13 cellular contexts compared by ENCODE assay signal in genomic region chr19:19541572-19541971, GRCh38. TPM values are rescaled to one million over a fixed set of nuclear protein-coding genes. Genes with fewer than 3 reads are reported as not detected.
DNase-seq lines count a peak whose midpoint lies in the region; ATAC-seq and TF ChIP-seq lines count a peak whose summit lies in the region.
"Had no signal": no experiment of that assay in that cellular context is flagged by ENCODE, and none has a peak within 500 bp of the region (broad histone marks: within the 10 kb centered on the region; RNA-seq: fewer than 3 reads in every experiment).

No MANE protein-coding gene starts in this region.

- no peaks in the 10 kb centered on the region for H3K27me3 ChIP-seq in HL-60 (ENCODE audit: insufficient read depth, poor library complexity, severe bottlenecking)
- peaks cover 4% of the 10 kb centered on the region for H3K27me3 ChIP-seq in mammary epithelial cell (ENCODE audit: insufficient read depth, low read length)
- H3K27me3 ChIP-seq in neuronal stem cell (ENCODE audit: control insufficient read depth in 3 of 3, insufficient read depth in 3 of 3, low read depth in 1 of 3, low read length in 3 of 3): peaks cover 0 to 25% (median 0%) of the 10 kb centered on the region in 3 experiments
- no peaks in the 10 kb centered on the region for H3K27me3 ChIP-seq in WERI-Rb-1 (ENCODE audit: insufficient read depth, low read depth, severe bottlenecking)

- CTCF ChIA-PET in mammary epithelial cell (lab: Charles Lee; ENCODE audit: low non-redundant PET): no interaction called here

- H3K36me3 ChIP-seq in mammary epithelial cell (ENCODE audit: insufficient read depth, low read length) (no peaks in the 10 kb centered on the region), neuronal stem cell (replicated peaks in 1 of 2; ENCODE audit: control insufficient read depth in 2 of 2, insufficient read depth in 2 of 2, low read length in 2 of 2) (no peaks in the 10 kb centered on the region), WERI-Rb-1 (no peaks in the 10 kb centered on the region)
- H3K36me3 ChIP-seq: heart right ventricle, right atrium auricular region had no signal

- peak overlapping the region; percentile 38 for H3K14ac ChIP-seq in neuronal stem cell (ENCODE audit: low read length)

- no peak overlapping the region for H2BK120ac ChIP-seq in neuronal stem cell (ENCODE audit: low read depth, low read length)

- H2BK5ac ChIP-seq in neuronal stem cell (ENCODE audit: low read length): no peak overlapping the region

- H3K79me2 ChIP-seq in mammary epithelial cell (ENCODE audit: insufficient read depth, low read length): no peaks in the 10 kb centered on the region

- H2BK12ac ChIP-seq in neuronal stem cell (ENCODE audit: low read length): no peak overlapping the region

- H3K9ac ChIP-seq in mammary epithelial cell (ENCODE audit: insufficient read depth, low read length) (no peak overlapping the region), neuronal stem cell (ENCODE audit: low read depth, low read length, poor library complexity) (no peak overlapping the region)

- peaks cover 2% of the 10 kb centered on the region for H3K79me1 ChIP-seq in neuronal stem cell (ENCODE audit: low read depth, low read length)

- ATAC-seq in GM19455 (IDR thresholded peaks at IDR 0.05; ENCODE audit: unreplicated experiment): no peak

- no TSS peak for BruUV-seq in mammary epithelial cell (replicated peaks; lab: Mats Ljungman, UMichigan)

- intact Hi-C loops in mammary epithelial cell (cut with micrococcal nuclease): no loop called here

- H2AK5ac ChIP-seq in neuronal stem cell (ENCODE audit: low read depth, low read length): peak overlapping the region; percentile 63

- H3K9me3 ChIP-seq in mammary epithelial cell (replicated peaks; ENCODE audit: insufficient read depth, low read length): no peaks in the 10 kb centered on the region
- H3K9me3 ChIP-seq in neuronal stem cell (replicated peaks in 1 of 2; ENCODE audit: control insufficient read depth in 2 of 2, insufficient read depth in 1 of 2, low read depth in 1 of 2, low read length in 2 of 2): peaks cover 0 to 1% of the 10 kb centered on the region in 2 donors
- no peaks in the 10 kb centered on the region for H3K9me3 ChIP-seq in WERI-Rb-1 (ENCODE audit: severe bottlenecking)
- H3K9me3 ChIP-seq: heart right ventricle, right atrium auricular region had no signal

- dilution Hi-C loops in mammary epithelial cell (cut with HindIII; ENCODE audit: low sequenced_read_pairs): no loop called here

- H3K27ac ChIP-seq in HL-60 (replicated peaks) (peak overlapping the region; percentile 85), mammary epithelial cell (ENCODE audit: insufficient read depth, low read depth, low read length) (no peak overlapping the region), neuronal stem cell (replicated peaks; ENCODE audit: low read length) (no peak overlapping the region), WERI-Rb-1 (no peak overlapping the region)
- H3K27ac ChIP-seq: heart right ventricle, right atrium auricular region, VCaP had no signal

- H3K4me3 ChIP-seq in HL-60 (replicated peaks; ENCODE audit: insufficient read depth, low read length): no peak overlapping the region
- no peak overlapping the region for H3K4me3 ChIP-seq in mammary epithelial cell (replicated peaks in 1 of 3; ENCODE audit: insufficient read depth in 1 of 3, low read depth in 2 of 3, low read length in 3 of 3)
- H3K4me3 ChIP-seq in neuronal stem cell (ENCODE audit: low read length in 2 of 2): no peak overlapping the region
- no peak overlapping the region for H3K4me3 ChIP-seq in WERI-Rb-1 (ENCODE audit: low read depth, low read length)

- 11% methylated on average over 11 of the region's 15 CpGs for WGBS in mammary epithelial cell (ENCODE audit: low coverage, missing lambda C conversion rate)
- no CpG with 5 or more reads among the region's 15 CpGs for WGBS in neuronal stem cell (ENCODE audit: extremely low coverage in 2 of 2, insufficient read length in 2 of 2, insufficient replicate concordance in 1 of 2), 2 donors

- TF ChIP-seq CTCF in HL-60 (IDR thresholded peaks at IDR 0.05; ENCODE audit: insufficient read depth, low read length) (no peak), mammary epithelial cell (conservative IDR thresholded peaks at IDR 0.05 in 1 of 2, IDR thresholded peaks at IDR 0.05 in 1 of 2; ENCODE audit: extremely low read depth in 1 of 2, insufficient read depth in 1 of 2, low read depth in 1 of 2, low read length in 2 of 2) (no peak), WERI-Rb-1 (IDR thresholded peaks at IDR 0.05; ENCODE audit: low read depth, low read length) (no peak)

- no peak overlapping the region for H2BK15ac ChIP-seq in neuronal stem cell (ENCODE audit: low read length)

- H3K18ac ChIP-seq in neuronal stem cell (ENCODE audit: low read length): peak overlapping the region; percentile 87

- H2AFZ ChIP-seq in mammary epithelial cell (ENCODE audit: low read depth, low read length) (no peak overlapping the region), neuronal stem cell (ENCODE audit: low read length) (no peak overlapping the region)

- H3K4me1 ChIP-seq in mammary epithelial cell (ENCODE audit: insufficient read depth, low read length): peaks cover 10% of the 10 kb centered on the region
- H3K4me1 ChIP-seq in neuronal stem cell (ENCODE audit: control insufficient read depth in 2 of 2, insufficient read depth in 1 of 2, low read depth in 1 of 2, low read length in 2 of 2): peaks cover 0 to 6% of the 10 kb centered on the region in 2 donors

- H4K20me1 ChIP-seq in mammary epithelial cell (ENCODE audit: insufficient read depth, low read length): peaks cover 4% of the 10 kb centered on the region

- no peak overlapping the region for H3K23ac ChIP-seq in neuronal stem cell (ENCODE audit: low read depth, low read length, poor library complexity)

- H4K91ac ChIP-seq in neuronal stem cell (ENCODE audit: low read depth, low read length, poor library complexity): no peak overlapping the region

- DNase-seq in activated CD4-positive, alpha-beta T cell treated with anti-CD3 and anti-CD28 coated beads for 4 hours: peak; percentile 29 to 31
- DNase-seq in activated CD4-positive, alpha-beta T cell treated with anti-CD3 and anti-CD28 coated beads for 48 hours: no peak
- no peak for DNase-seq in HL-60 (ENCODE audit: low read depth in 1 of 2, low spot score in 1 of 2)
- DNase-seq in mammary epithelial cell: no peak
- no peak for DNase-seq in neuronal stem cell (ENCODE audit: low spot score)
- DNase-seq in COR-L47 (lab: John Stamatoyannopoulos, UW): no peak
- no peak for DNase-seq in WERI-Rb-1
- DNase-seq: heart right ventricle, NCI-H2107 had no signal

- no peak overlapping the region for H3K4ac ChIP-seq in neuronal stem cell (ENCODE audit: low read length)

- H3K4me2 ChIP-seq in mammary epithelial cell (ENCODE audit: insufficient read depth, low read depth, low read length): peak overlapping the region; percentile 77
- H3K4me2 ChIP-seq in neuronal stem cell (ENCODE audit: insufficient read depth, low read length, poor library complexity, severe bottlenecking): no peak overlapping the region

- in situ Hi-C loops in mammary epithelial cell (cut with MboI; ENCODE audit: low sequenced_read_pairs in 2 of 2): no loop called here

- H4K8ac ChIP-seq in neuronal stem cell (ENCODE audit: low read depth, low read length): no peak overlapping the region

RNA-seq across cellular contexts. Expression of gene CILP2, which starts 3.5 kb away (rescaled TPM):
- total RNA-seq in mammary epithelial cell: 1 to 10 TPM in 1 of 2 donors, under 1 TPM in 1; 0.67 to 1.1 TPM
- polyA plus RNA-seq in mammary epithelial cell: 0.12 TPM
- 0.36 TPM for polyA minus RNA-seq in mammary epithelial cell
- polyA plus RNA-seq in neuronal stem cell (2013, experiment 1 of 2): 2.0 TPM
- polyA plus RNA-seq in neuronal stem cell (2013, experiment 2 of 2): 2.1 TPM
- total RNA-seq: endothelial cell of umbilical vein had no signal

RNA-seq across cellular contexts. Expression of gene YJEFN3, which starts 12.9 kb away (rescaled TPM):
- total RNA-seq in mammary epithelial cell: 1 to 10 TPM in 1 of 2 donors, under 1 TPM in 1; 0.17 to 4.1 TPM
- polyA plus RNA-seq in mammary epithelial cell: 0.68 TPM
- 0.16 TPM for polyA minus RNA-seq in mammary epithelial cell
- polyA plus RNA-seq in neuronal stem cell (2013, experiment 1 of 2): 10.9 TPM
- 9.9 TPM for polyA plus RNA-seq in neuronal stem cell (2013, experiment 2 of 2)

RNA-seq across cellular contexts. Expression of gene NDUFA13, which starts 25.5 kb away (rescaled TPM):
- 100 to 1,000 TPM; 136 to 221 TPM for total RNA-seq in mammary epithelial cell
- polyA plus RNA-seq in mammary epithelial cell: 444 TPM
- 141 TPM for polyA minus RNA-seq in mammary epithelial cell
- polyA plus RNA-seq in neuronal stem cell (2013, experiment 1 of 2): 218 TPM
- polyA plus RNA-seq in neuronal stem cell (2013, experiment 2 of 2): 213 TPM

RNA-seq across cellular contexts. Expression of gene TSSK6, which starts 26.2 kb away (rescaled TPM):
- 1 to 10 TPM; 2.7 to 2.8 TPM for total RNA-seq in mammary epithelial cell
- polyA plus RNA-seq in mammary epithelial cell: 0.88 TPM
- polyA minus RNA-seq in mammary epithelial cell: not detected
- 2.3 TPM for polyA plus RNA-seq in neuronal stem cell (2013, experiment 1 of 2)
- 2.2 TPM for polyA plus RNA-seq in neuronal stem cell (2013, experiment 2 of 2)

Comparison
In these comparisons a context has a peak if more than half of its experiments do, and no peak if none do; other contexts are left out.
1. DNase-seq: peak in activated CD4-positive, alpha-beta T cell treated with anti-CD3 and anti-CD28 coated beads for 4 hours (2 of 2); none in activated CD4-positive, alpha-beta T cell treated with anti-CD3 and anti-CD28 coated beads for 48 hours (single experiment), HL-60 (0 of 2), mammary epithelial cell (single experiment), neuronal stem cell (single experiment), COR-L47 (single experiment) and WERI-Rb-1 (single experiment).